10 cellular contexts compared by ENCODE assay signal in genomic region chr10:80458638-80459037, GRCh38. TPM values are rescaled to one million over a fixed set of nuclear protein-coding genes. Genes with fewer than 3 reads are reported as not detected.
DNase-seq lines count a peak whose midpoint lies in the region; ATAC-seq and TF ChIP-seq lines count a peak whose summit lies in the region.
"Had no signal": no experiment of that assay in that cellular context is flagged by ENCODE, and none has a peak within 500 bp of the region (broad histone marks: within the 10 kb centered on the region; RNA-seq: fewer than 3 reads in every experiment).

No MANE protein-coding gene starts in this region.

- intact Hi-C loops in body of pancreas (cut with DNase I), result no loop called here
- intact Hi-C loops in lower leg skin (cut with DNase I; ENCODE audit: low total_unique reads), result no loop called here

- H3K4me3 Mint-ChIP-seq in activated T-cell treated with anti-CD3 and anti-CD28 coated beads, Interleukin-2, amount 50 U/mL, for 24 hours, result peak overlapping the region; percentile 98
- peak overlapping the region; percentile 82 for H3K4me3 Mint-ChIP-seq in type B pancreatic cell

- no peak overlapping the region for H3K23ac ChIP-seq in mesenchymal stem cell (ENCODE audit: low read length in 2 of 2)

- H3K36me3 ChIP-seq in body of pancreas (replicated peaks in 1 of 2; ENCODE audit: insufficient read depth in 1 of 2, low read depth in 2 of 2) (no peaks in the 10 kb centered on the region), mesenchymal stem cell (ENCODE audit: control insufficient read depth in 1 of 2, insufficient read depth in 2 of 2, low read depth in 1 of 2, low read length in 2 of 2) (peaks cover 7 to 20% of the 10 kb centered on the region in 2 experiments)
- H3K36me3 ChIP-seq: SJCRH30 had no signal

- H3K14ac ChIP-seq in mesenchymal stem cell (ENCODE audit: low read length in 2 of 2), result no peak overlapping the region

- no peak overlapping the region for H2BK120ac ChIP-seq in mesenchymal stem cell (ENCODE audit: low read depth, low read length)

- H3K27me3 Mint-ChIP-seq in activated T-cell treated with anti-CD3 and anti-CD28 coated beads, Interleukin-2, amount 50 U/mL, for 24 hours, result no peaks in the 10 kb centered on the region
- H3K27me3 Mint-ChIP-seq in type B pancreatic cell, result no peaks in the 10 kb centered on the region

- H3K4me1 ChIP-seq in body of pancreas (peaks cover 85% of the 10 kb centered on the region), mesenchymal stem cell (ENCODE audit: control insufficient read depth, insufficient read depth, low read depth, low read length) (peaks cover 52% of the 10 kb centered on the region)

- no peak overlapping the region for H2AFZ ChIP-seq in mesenchymal stem cell (ENCODE audit: low read depth, low read length)

- H2BK15ac ChIP-seq in mesenchymal stem cell (ENCODE audit: low read depth, poor library complexity, severe bottlenecking), result no peak overlapping the region

- no peaks in the 10 kb centered on the region for H3K9me3 ChIP-seq in body of pancreas
- H3K9me3 ChIP-seq in mesenchymal stem cell (ENCODE audit: control insufficient read depth, low read length), result no peaks in the 10 kb centered on the region
- H3K9me3 ChIP-seq: SJCRH30 had no signal

- 66 to 74% methylated on average over 6 of the region's 6 CpGs for WGBS in body of pancreas, 2 donors
- WGBS in mesenchymal stem cell, result 85% methylated on average over 4 of the region's 6 CpGs
- WGBS in lower leg skin, 2 donors, result 41 to 48% methylated on average over 6 of the region's 6 CpGs

- no peak overlapping the region for H4K8ac ChIP-seq in mesenchymal stem cell (ENCODE audit: low read length)

- TF ChIP-seq POLR2A in body of pancreas (IDR thresholded peaks at IDR 0.05) (no peak), lower leg skin (IDR thresholded peaks at IDR 0.05) (no peak)

- H3K4me3 ChIP-seq in body of pancreas (no peak overlapping the region), mesenchymal stem cell (ENCODE audit: insufficient read depth in 1 of 2, low read depth in 1 of 2, low read length in 2 of 2) (peak overlapping the region in 1 of 2 experiments; percentile 63), lower leg skin (ENCODE audit: low read depth, poor library complexity, severe bottlenecking) (no peak overlapping the region)
- H3K4me3 ChIP-seq: SJCRH30 had no signal

- H3K27ac ChIP-seq in body of pancreas (peak overlapping the region; percentile 41 to 85 (median 80)), mesenchymal stem cell (ENCODE audit: low read length, poor library complexity, severe bottlenecking) (peak overlapping the region; percentile 8)

- H3K27me3 ChIP-seq in body of pancreas (no peaks in the 10 kb centered on the region), mesenchymal stem cell (ENCODE audit: control insufficient read depth in 1 of 2, insufficient read depth in 1 of 2, low read length in 2 of 2) (no peaks in the 10 kb centered on the region)
- H3K27me3 ChIP-seq: SJCRH30 had no signal

- H3K36me3 Mint-ChIP-seq in activated T-cell treated with anti-CD3 and anti-CD28 coated beads, Interleukin-2, amount 50 U/mL, for 24 hours (ENCODE audit: low read depth), result peaks cover 40% of the 10 kb centered on the region
- peaks cover 9% of the 10 kb centered on the region for H3K36me3 Mint-ChIP-seq in type B pancreatic cell

- H3K18ac ChIP-seq in mesenchymal stem cell (ENCODE audit: low read depth in 1 of 2, low read length in 2 of 2), result no peak overlapping the region

- ATAC-seq in body of pancreas, result no peak

- H2AK5ac ChIP-seq in mesenchymal stem cell (ENCODE audit: low read length, severe bottlenecking), result no peak overlapping the region

- H3K4ac ChIP-seq in mesenchymal stem cell (ENCODE audit: low read depth in 1 of 2, low read length in 2 of 2), result no peak overlapping the region

- no peaks in the 10 kb centered on the region for H3K79me1 ChIP-seq in mesenchymal stem cell (replicated peaks; ENCODE audit: low read length, poor library complexity, severe bottlenecking)

- no peak for DNase-seq in activated T-cell treated with anti-CD3 and anti-CD28 coated beads, Interleukin-2, amount 50 U/mL, for 24 hours
- no peak for DNase-seq in activated T-cell treated with anti-CD3 and anti-CD28 coated beads for 4 hours
- DNase-seq in body of pancreas, result no peak
- no peak for DNase-seq in mesenchymal stem cell
- no peak for DNase-seq in type B pancreatic cell (ENCODE audit: extremely low spot score, unreplicated experiment)
- no peak for DNase-seq in glomerular visceral epithelial cell (ENCODE audit: extremely low spot score)
- no peak for DNase-seq in H4 (ENCODE audit: low spot score)
- DNase-seq in lower leg skin (ENCODE audit: low spot score in 2 of 2), result no peak
- DNase-seq: NCI-H1048 had no signal

- no peak overlapping the region for H2BK12ac ChIP-seq in mesenchymal stem cell (ENCODE audit: low read length in 2 of 2)

- TF ChIP-seq CTCF in body of pancreas (IDR thresholded peaks at IDR 0.05) (no peak), type B pancreatic cell (conservative IDR thresholded peaks at IDR 0.05) (no peak), lower leg skin (IDR thresholded peaks at IDR 0.05) (no peak)

- peak overlapping the region; percentile 70 for H3K9ac ChIP-seq in mesenchymal stem cell (ENCODE audit: low read length)

- no peak overlapping the region for H4K91ac ChIP-seq in mesenchymal stem cell (ENCODE audit: low read length)

- H3K27ac Mint-ChIP-seq in activated T-cell treated with anti-CD3 and anti-CD28 coated beads, Interleukin-2, amount 50 U/mL, for 24 hours, result peak overlapping the region; percentile 96
- peak overlapping the region; percentile 95 for H3K27ac Mint-ChIP-seq in type B pancreatic cell

- no peak overlapping the region for H2BK5ac ChIP-seq in mesenchymal stem cell (ENCODE audit: low read depth, low read length, poor library complexity, severe bottlenecking)

- H3K4me2 ChIP-seq in mesenchymal stem cell (ENCODE audit: low read length, poor library complexity, severe bottlenecking), result no peak overlapping the region

- H3K9me3 Mint-ChIP-seq in activated T-cell treated with anti-CD3 and anti-CD28 coated beads, Interleukin-2, amount 50 U/mL, for 24 hours, result no peaks in the 10 kb centered on the region
- no peaks in the 10 kb centered on the region for H3K9me3 Mint-ChIP-seq in type B pancreatic cell

- H3K4me1 Mint-ChIP-seq in activated T-cell treated with anti-CD3 and anti-CD28 coated beads, Interleukin-2, amount 50 U/mL, for 24 hours (ENCODE audit: low read depth), result peaks cover 80% of the 10 kb centered on the region
- H3K4me1 Mint-ChIP-seq in type B pancreatic cell (ENCODE audit: unreplicated experiment), result peaks cover 69% of the 10 kb centered on the region

RNA-seq across cellular contexts. Expression of gene TSPAN14, which starts 4.5 kb away (rescaled TPM):
- 10 to 100 TPM; 22.3 to 63.0 TPM for total RNA-seq in body of pancreas
- 42.9 TPM for polyA plus RNA-seq in mesenchymal stem cell (2013, experiment 1 of 2)
- polyA plus RNA-seq in mesenchymal stem cell (2013, experiment 2 of 2), result 44.5 TPM
- 111 and 159 TPM in 2 replicates for total RNA-seq in type B pancreatic cell (ENCODE audit: low replicate concordance)
- 16.2 and 16.4 TPM in 2 replicates for total RNA-seq in H4 (2014; rRNA removed; shearing (Covaris generic))
- 100 to 1,000 TPM; 103 to 168 (median 131) TPM for total RNA-seq in lower leg skin

RNA-seq across cellular contexts. Expression of gene PRXL2A, which starts 50.3 kb away (rescaled TPM):
- 100 to 1,000 TPM in 1 of 2 donors, 10 to 100 TPM in 1; 40.7 to 110 TPM for total RNA-seq in body of pancreas
- polyA plus RNA-seq in mesenchymal stem cell (2013, experiment 1 of 2), result 214 TPM
- polyA plus RNA-seq in mesenchymal stem cell (2013, experiment 2 of 2), result 220 TPM
- total RNA-seq in type B pancreatic cell (ENCODE audit: low replicate concordance), result 73.5 and 89.2 TPM in 2 replicates
- 14.2 and 18.4 TPM in 2 replicates for total RNA-seq in H4 (2014; rRNA removed; shearing (Covaris generic))
- 100 to 1,000 TPM in 1 of 4 donors, 10 to 100 TPM in 3; 65.1 to 106 (median 89.0) TPM for total RNA-seq in lower leg skin
